1 cellular context compared by ENCODE assay signal in genomic region chr14:102568115-102568614, GRCh38.
TF ChIP-seq lines count a peak whose summit lies in the region.

No MANE protein-coding gene starts in this region.

TF ChIP-seq in K562, 482 proteins besides CTCF, POLR2A, EP300 and RAD21 (continued from another document):
- TF ChIP-seq ZBTB49 (CRISPR knock-in tag; IDR thresholded peaks at IDR 0.05; ENCODE audit: borderline replicate concordance) (no peak), ZBTB7A (IDR thresholded peaks at IDR 0.05; ENCODE audit: borderline replicate concordance, control insufficient read depth, low read depth, low read length) (peak; percentile 34; the same call in 1 of the 2 replicates), SRSF9 (IDR thresholded peaks at IDR 0.05; ENCODE audit: borderline replicate concordance, low read depth, low read length) (no peak), NEUROD1 (IDR thresholded peaks at IDR 0.05; ENCODE audit: borderline replicate concordance, low read depth, low read length, partially characterized antibody) (no peak), KDM5B (IDR thresholded peaks at IDR 0.05; ENCODE audit: insufficient replicate concordance, low read depth, low read length) (peak; percentile 27), NFE2 (IDR thresholded peaks at IDR 0.05; ENCODE audit: low read depth) (no peak), ZNF384 (IDR thresholded peaks at IDR 0.05; ENCODE audit: low read depth, low read length) (peak; percentile 83), MAZ (CRISPR knock-in tag; conservative IDR thresholded peaks at IDR 0.05 in 1 of 2, IDR thresholded peaks at IDR 0.05 in 1 of 2) (peak in 1 of 2 experiments; percentile 30; a peak in 1 of 4 replicates), MTA1 (IDR thresholded peaks at IDR 0.05; ENCODE audit: borderline replicate concordance) (peak; percentile 18; the same call in 1 of the 2 replicates), ZNF584 (CRISPR knock-in tag; IDR thresholded peaks at IDR 0.05; ENCODE audit: low read depth) (no peak), ZNF764 (CRISPR knock-in tag; IDR thresholded peaks at IDR 0.05; ENCODE audit: low read depth) (no peak), HDAC2 (IDR thresholded peaks at IDR 0.05) (peak; percentile 59; the same call in 1 of the 2 replicates), POLR2AphosphoS2 (IDR thresholded peaks at IDR 0.05; ENCODE audit: low read length) (no peak), SP1 (CRISPR knock-in tag; IDR thresholded peaks at IDR 0.05) (0 out of 2 replicates have a peak, but pooled peaks have one; percentile 22), TFAP4 (CRISPR knock-in tag; IDR thresholded peaks at IDR 0.05; ENCODE audit: borderline replicate concordance) (peak; percentile 55; the same call in 1 of the 2 replicates), PHF8 (IDR thresholded peaks at IDR 0.05; ENCODE audit: borderline replicate concordance, low read length) (peak; percentile 51; the same call in 1 of the 2 replicates), ZNF140 (CRISPR knock-in tag; IDR thresholded peaks at IDR 0.05) (no peak), ZNF592 (IDR thresholded peaks at IDR 0.05) (peak; percentile 61; the same call in 1 of the 2 replicates), GATA2 (CRISPR knock-in tag; IDR thresholded peaks at IDR 0.05) (peak; percentile 37; the same call in 1 of the 2 replicates), LEF1 (IDR thresholded peaks at IDR 0.05) (peak; percentile 50; the same call in 1 of the 2 replicates), ERF (CRISPR knock-in tag; IDR thresholded peaks at IDR 0.05) (no peak)
TF ChIP-seq in K562: peak in this region for 43.
